ENCODE assay signal across 9 cellular contexts in genomic region chr2:73982140-73982617, GRCh38. TPM values are rescaled to one million over a fixed set of nuclear protein-coding genes. Genes with fewer than 3 reads are reported as not detected.
DNase-seq lines count a peak whose midpoint lies in the region; ATAC-seq, FAIRE-seq and TF ChIP-seq lines count a peak whose summit lies in the region.
"Had no signal": no experiment of that assay in that cellular context is flagged by ENCODE, and none has a peak within 500 bp of the region (broad histone marks: within the 10 kb centered on the region; RNA-seq: fewer than 3 reads in every experiment).

No MANE protein-coding gene starts in this region.

- intact Hi-C loops in activated CD4-positive, alpha-beta T cell treated with anti-CD3 and anti-CD28 coated beads, Interleukin-2, amount 10 ng/mL, durations not matched to agents 24 days and 14 days (cut with micrococcal nuclease), result no loop called here

- peaks cover 9% of the 10 kb centered on the region for H3K27me3 Mint-ChIP-seq in activated CD4-positive, alpha-beta T cell treated with anti-CD3 and anti-CD28 coated beads, Interleukin-2, amount 10 ng/mL, durations not matched to agents 24 days and 14 days

- H3K36me3 ChIP-seq in HUES64 (ENCODE audit: insufficient read depth, low read length) (peaks cover 10% of the 10 kb centered on the region; the same call in 1 of the 2 replicates), bronchial epithelial cell (ENCODE audit: control insufficient read depth, insufficient read depth, low read length) (peaks cover 3% of the 10 kb centered on the region), mucosa of rectum (ENCODE audit: control insufficient read depth in 2 of 2, insufficient read depth in 2 of 2, low read length in 2 of 2) (peaks cover 0 to 3% of the 10 kb centered on the region in 2 donors)

- TF ChIP-seq CTCF in bronchial epithelial cell (IDR thresholded peaks at IDR 0.05; ENCODE audit: insufficient read depth, low read length, severe bottlenecking), result no peak

- H3K27ac Mint-ChIP-seq in activated CD4-positive, alpha-beta T cell treated with anti-CD3 and anti-CD28 coated beads, Interleukin-2, amount 10 ng/mL, durations not matched to agents 24 days and 14 days, result no peak overlapping the region

- peaks cover 34% of the 10 kb centered on the region for H3K4me1 ChIP-seq in HUES64 (ENCODE audit: insufficient read depth, low read length)
- H3K4me1 ChIP-seq in mucosa of rectum (ENCODE audit: control insufficient read depth in 2 of 2, insufficient read depth in 2 of 2, low read length in 2 of 2), result peaks cover 47 to 56% of the 10 kb centered on the region in 2 donors

- ATAC-seq in GM18517 (IDR thresholded peaks at IDR 0.05; ENCODE audit: unreplicated experiment), result no peak
- no peak for ATAC-seq in HG03095 (IDR thresholded peaks at IDR 0.05; ENCODE audit: unreplicated experiment)
- ATAC-seq in GM21723 (IDR thresholded peaks at IDR 0.05; ENCODE audit: unreplicated experiment), result no peak

- no peak for FAIRE-seq in bronchial epithelial cell (lab: Jason Lieb, UNC)

- H3K36me3 Mint-ChIP-seq in activated CD4-positive, alpha-beta T cell treated with anti-CD3 and anti-CD28 coated beads, Interleukin-2, amount 10 ng/mL, durations not matched to agents 24 days and 14 days (ENCODE audit: low read depth), result peaks cover 12% of the 10 kb centered on the region

- H3K9me3 ChIP-seq in HUES64 (ENCODE audit: insufficient read depth, low read depth, low read length) (no peaks in the 10 kb centered on the region), mucosa of rectum (ENCODE audit: control insufficient read depth in 2 of 2, low read length in 2 of 2) (no peaks in the 10 kb centered on the region)

- 70% methylated on average over 7 of the region's 7 CpGs for WGBS in HUES64

- H3K4me1 Mint-ChIP-seq in activated CD4-positive, alpha-beta T cell treated with anti-CD3 and anti-CD28 coated beads, Interleukin-2, amount 10 ng/mL, durations not matched to agents 24 days and 14 days, result peaks cover 71% of the 10 kb centered on the region

- H3K4me3 ChIP-seq in HUES64 (ENCODE audit: low read length) (peak overlapping the region; percentile 62; the same call in 1 of the 2 replicates), bronchial epithelial cell (ENCODE audit: low read depth, low read length) (no peak overlapping the region), mucosa of rectum (ENCODE audit: low read length in 2 of 2) (no peak overlapping the region)

- H3K27ac ChIP-seq in HUES64 (ENCODE audit: low read depth, low read length) (no peak overlapping the region), mucosa of rectum (ENCODE audit: low read depth in 2 of 2, low read length in 2 of 2) (peak overlapping the region; percentile 98 to 99)

- H3K9ac ChIP-seq in HUES64 (ENCODE audit: low read depth, low read length), result no peak overlapping the region
- H3K9ac ChIP-seq in mucosa of rectum (ENCODE audit: low read depth in 1 of 2, low read length in 2 of 2), result peak overlapping the region in 1 of 2 donors; percentile 93

- H3K27me3 ChIP-seq in HUES64 (ENCODE audit: insufficient read depth, low read length), result peaks cover 68% of the 10 kb centered on the region
- H3K27me3 ChIP-seq in bronchial epithelial cell (ENCODE audit: control insufficient read depth, insufficient read depth, low read length), result no peaks in the 10 kb centered on the region
- no peaks in the 10 kb centered on the region for H3K27me3 ChIP-seq in mucosa of rectum (ENCODE audit: control insufficient read depth in 2 of 2, insufficient read depth in 2 of 2, low read length in 2 of 2)

- H3K4me3 Mint-ChIP-seq in activated CD4-positive, alpha-beta T cell treated with anti-CD3 and anti-CD28 coated beads, Interleukin-2, amount 10 ng/mL, durations not matched to agents 24 days and 14 days, result no peak overlapping the region

- no peaks in the 10 kb centered on the region for H3K9me3 Mint-ChIP-seq in activated CD4-positive, alpha-beta T cell treated with anti-CD3 and anti-CD28 coated beads, Interleukin-2, amount 10 ng/mL, durations not matched to agents 24 days and 14 days

- DNase-seq in AG20443 (ENCODE audit: low spot score) (peak; percentile 61), bronchial epithelial cell (ENCODE audit: low read depth) (peak; percentile 94)
- DNase-seq in activated CD4-positive, alpha-beta T cell treated with anti-CD3 and anti-CD28 coated beads, Interleukin-2, amount 10 ng/mL, durations not matched to agents 24 days and 14 days, result no peak
- DNase-seq: T-helper 9 cell had no signal

RNA-seq across cellular contexts. Expression of gene TET3, which starts 2.5 kb away (rescaled TPM):
- 7.1 TPM for polyA plus RNA-seq in HUES64 (2013, experiment 1 of 2)
- 7.7 TPM for polyA plus RNA-seq in HUES64 (2013, experiment 2 of 2)
- 5.3 and 9.0 TPM in 2 replicates for total RNA-seq in bronchial epithelial cell
- total RNA-seq in activated CD4-positive, alpha-beta T cell treated with anti-CD3 and anti-CD28 coated beads, Interleukin-2, amount 10 ng/mL, durations not matched to agents 24 days and 14 days, result 20.7 and 22.0 TPM in 2 replicates

RNA-seq across cellular contexts. Expression of gene DGUOK, which starts 55.5 kb away (rescaled TPM):
- 113 TPM for polyA plus RNA-seq in HUES64 (2013, experiment 1 of 2)
- 124 TPM for polyA plus RNA-seq in HUES64 (2013, experiment 2 of 2)
- 39.3 and 40.8 TPM in 2 replicates for total RNA-seq in bronchial epithelial cell
- total RNA-seq in activated CD4-positive, alpha-beta T cell treated with anti-CD3 and anti-CD28 coated beads, Interleukin-2, amount 10 ng/mL, durations not matched to agents 24 days and 14 days, result 88.9 and 94.9 TPM in 2 replicates
